ENCODE assay signal across 21 cellular contexts in the genomic region with DNA sequence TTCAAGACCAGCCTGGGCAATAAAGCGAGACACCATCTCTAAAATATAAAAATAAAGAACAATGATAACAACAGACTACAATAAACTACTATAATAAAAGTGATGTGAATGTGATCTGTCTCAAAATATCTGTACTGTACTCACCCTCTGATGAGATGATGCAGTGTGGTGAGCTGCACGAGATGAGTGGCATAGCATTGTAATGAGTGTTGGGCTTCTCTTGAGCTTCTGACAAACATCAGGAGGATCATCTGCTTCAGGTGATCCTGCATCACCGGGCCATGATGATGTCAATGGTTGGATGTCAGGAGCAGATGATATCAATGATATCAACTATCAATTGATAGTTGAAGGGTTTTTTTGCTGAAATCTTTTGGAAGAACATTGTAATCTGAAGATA. TPM values are rescaled to one million over a fixed set of nuclear protein-coding genes. Genes with fewer than 3 reads are reported as not detected.
DNase-seq lines count a peak whose midpoint lies in the region; ATAC-seq and TF ChIP-seq lines count a peak whose summit lies in the region.
"Had no signal": no experiment of that assay in that cellular context is flagged by ENCODE, and none has a peak within 500 bp of the region (broad histone marks: within the 10 kb centered on the region; RNA-seq: fewer than 3 reads in every experiment).

No MANE protein-coding gene starts in this region.

- H3K27me3 Mint-ChIP-seq in activated T-cell treated with anti-CD3 and anti-CD28 coated beads, Interleukin-2, amount 50 U/mL, for 72 hours (ENCODE audit: low read depth): peaks cover 6% of the 10 kb centered on the region
- H3K27me3 Mint-ChIP-seq in activated T-helper 17 cell treated with anti-CD3 and anti-CD28 coated beads, Interleukin-2, amount 50 U/mL, for 72 hours: no peaks in the 10 kb centered on the region

- no peaks in the 10 kb centered on the region for H3K36me3 Mint-ChIP-seq in activated T-cell treated with anti-CD3 and anti-CD28 coated beads, Interleukin-2, amount 50 U/mL, for 72 hours (ENCODE audit: insufficient read depth in 2 of 2)
- H3K36me3 Mint-ChIP-seq in activated T-helper 17 cell treated with anti-CD3 and anti-CD28 coated beads, Interleukin-2, amount 50 U/mL, for 72 hours (ENCODE audit: low read depth): no peaks in the 10 kb centered on the region
- no peaks in the 10 kb centered on the region for H3K36me3 Mint-ChIP-seq in stimulated activated effector memory CD8-positive, alpha-beta T cell treated with anti-CD3 and anti-CD28 coated beads, Interleukin-12 subunit alpha, Interleukin-12 subunit beta, amount 100 ng/mL, for 72 hours

- no peak overlapping the region for H3K27ac ChIP-seq in foreskin keratinocyte
- H3K27ac ChIP-seq: HL-60, SJSA1 had no signal

- no peaks in the 10 kb centered on the region for H3K4me1 ChIP-seq in foreskin keratinocyte
- H3K4me1 ChIP-seq: SJSA1 had no signal

- intact Hi-C loops in left colon (cut with DNase I, micrococcal nuclease): no loop called here

- no peak for TF ChIP-seq CTCF in foreskin keratinocyte (conservative IDR thresholded peaks at IDR 0.05)

- H3K4me1 Mint-ChIP-seq in activated T-cell treated with anti-CD3 and anti-CD28 coated beads, Interleukin-2, amount 50 U/mL, for 72 hours (ENCODE audit: low read depth): peaks cover 20% of the 10 kb centered on the region
- H3K4me1 Mint-ChIP-seq in activated T-helper 17 cell treated with anti-CD3 and anti-CD28 coated beads, Interleukin-2, amount 50 U/mL, for 72 hours: no peaks in the 10 kb centered on the region
- peaks cover 8% of the 10 kb centered on the region for H3K4me1 Mint-ChIP-seq in stimulated activated effector memory CD8-positive, alpha-beta T cell treated with anti-CD3 and anti-CD28 coated beads, Interleukin-12 subunit alpha, Interleukin-12 subunit beta, amount 100 ng/mL, for 72 hours

- ATAC-seq in activated T-cell treated with anti-CD3 and anti-CD28 coated beads, Interleukin-2, amount 50 U/mL, for 72 hours (replicated peaks in 1 of 2): peak; percentile 53 to 75
- ATAC-seq in activated T-helper 17 cell treated with anti-CD3 and anti-CD28 coated beads, Interleukin-2, amount 50 U/mL, for 72 hours (replicated peaks): peak; percentile 34
- ATAC-seq in foreskin keratinocyte (peak; percentile 26), HG02678 (IDR thresholded peaks at IDR 0.05; ENCODE audit: unreplicated experiment) (no peak), left colon (no peak)
- ATAC-seq in stimulated activated effector memory CD8-positive, alpha-beta T cell treated with anti-CD3 and anti-CD28 coated beads, Interleukin-12 subunit alpha, Interleukin-12 subunit beta, amount 100 ng/mL, for 72 hours: peak; percentile 74
- ATAC-seq: HCT116 had no signal

- H3K27ac Mint-ChIP-seq in activated T-cell treated with anti-CD3 and anti-CD28 coated beads, Interleukin-2, amount 50 U/mL, for 72 hours: no peak overlapping the region
- H3K27ac Mint-ChIP-seq in activated T-helper 17 cell treated with anti-CD3 and anti-CD28 coated beads, Interleukin-2, amount 50 U/mL, for 72 hours: no peak overlapping the region
- H3K27ac Mint-ChIP-seq in stimulated activated effector memory CD8-positive, alpha-beta T cell treated with anti-CD3 and anti-CD28 coated beads, Interleukin-12 subunit alpha, Interleukin-12 subunit beta, amount 100 ng/mL, for 72 hours: no peak overlapping the region

- no peak overlapping the region for H3K4me3 Mint-ChIP-seq in activated T-cell treated with anti-CD3 and anti-CD28 coated beads, Interleukin-2, amount 50 U/mL, for 72 hours
- no peak overlapping the region for H3K4me3 Mint-ChIP-seq in activated T-helper 17 cell treated with anti-CD3 and anti-CD28 coated beads, Interleukin-2, amount 50 U/mL, for 72 hours
- H3K4me3 Mint-ChIP-seq in stimulated activated effector memory CD8-positive, alpha-beta T cell treated with anti-CD3 and anti-CD28 coated beads, Interleukin-12 subunit alpha, Interleukin-12 subunit beta, amount 100 ng/mL, for 72 hours: no peak overlapping the region

- H3K27me3 ChIP-seq in foreskin keratinocyte: no peaks in the 10 kb centered on the region
- H3K27me3 ChIP-seq: SJSA1 had no signal

- no peaks in the 10 kb centered on the region for H3K9me3 Mint-ChIP-seq in activated T-cell treated with anti-CD3 and anti-CD28 coated beads, Interleukin-2, amount 50 U/mL, for 72 hours
- no peaks in the 10 kb centered on the region for H3K9me3 Mint-ChIP-seq in activated T-helper 17 cell treated with anti-CD3 and anti-CD28 coated beads, Interleukin-2, amount 50 U/mL, for 72 hours
- H3K9me3 Mint-ChIP-seq in stimulated activated effector memory CD8-positive, alpha-beta T cell treated with anti-CD3 and anti-CD28 coated beads, Interleukin-12 subunit alpha, Interleukin-12 subunit beta, amount 100 ng/mL, for 72 hours: no peaks in the 10 kb centered on the region

- DNase-seq in activated T-cell treated with anti-CD3 and anti-CD28 coated beads, Interleukin-2, amount 50 U/mL, for 72 hours: peak in 1 of 2 donors; percentile 10
- DNase-seq in activated T-cell treated with anti-CD3 and anti-CD28 coated beads, Interleukin-2, amount 50 U/mL, for 1 hour: no peak
- peak in 1 of 2 donors; percentile 49 for DNase-seq in foreskin keratinocyte
- DNase-seq in stimulated activated effector memory CD8-positive, alpha-beta T cell treated with anti-CD3 and anti-CD28 coated beads, Interleukin-12 subunit alpha, Interleukin-12 subunit beta, amount 100 ng/mL, for 72 hours (ENCODE audit: low spot score in 2 of 2): no peak
- DNase-seq in left colon: no peak
- no peak for DNase-seq in midbrain (lab: John Stamatoyannopoulos, UW)
- DNase-seq: Calu3, DND-41, NCI-H1048, NCI-H1417 treated with DMSO at 0.1 percent for 48 hours, NCI-H1694 treated with DMSO at 0.1 percent for 48 hours, NCI-H2081, NCI-H2227 treated with DMSO at 0.1 percent for 48 hours, NCI-H526 treated with DMSO at 0.1 percent for 48 hours, Right ventricle myocardium superior, RPMI8226 had no signal

RNA-seq across cellular contexts. Expression of gene INCENP, which starts 52.4 kb away (rescaled TPM):
- total RNA-seq in activated T-cell treated with anti-CD3 and anti-CD28 coated beads, Interleukin-2, amount 50 U/mL, for 72 hours: 100 to 1,000 TPM; 129 to 161 TPM
- total RNA-seq in activated T-helper 17 cell treated with anti-CD3 and anti-CD28 coated beads, Interleukin-2, amount 50 U/mL, for 72 hours: 100 to 1,000 TPM; 125 to 142 TPM
- total RNA-seq in foreskin keratinocyte (50.9 and 60.7 TPM in 2 replicates), left colon (10 to 100 TPM; 23.1 to 29.3 TPM)
- polyA plus RNA-seq in foreskin keratinocyte: 11.3 and 14.8 TPM in 2 replicates

Comparison
In these comparisons a context has a peak if more than half of its experiments do, and no peak if none do; other contexts are left out.
1. ATAC-seq: peak in activated T-cell treated with anti-CD3 and anti-CD28 coated beads, Interleukin-2, amount 50 U/mL, for 72 hours (2 of 2), activated T-helper 17 cell treated with anti-CD3 and anti-CD28 coated beads, Interleukin-2, amount 50 U/mL, for 72 hours (single experiment), foreskin keratinocyte (single experiment) and stimulated activated effector memory CD8-positive, alpha-beta T cell treated with anti-CD3 and anti-CD28 coated beads, Interleukin-12 subunit alpha, Interleukin-12 subunit beta, amount 100 ng/mL, for 72 hours (single experiment); none in HG02678 (single experiment) and left colon (single experiment).